ENCODE assay signal across 19 cellular contexts in the genomic region with DNA sequence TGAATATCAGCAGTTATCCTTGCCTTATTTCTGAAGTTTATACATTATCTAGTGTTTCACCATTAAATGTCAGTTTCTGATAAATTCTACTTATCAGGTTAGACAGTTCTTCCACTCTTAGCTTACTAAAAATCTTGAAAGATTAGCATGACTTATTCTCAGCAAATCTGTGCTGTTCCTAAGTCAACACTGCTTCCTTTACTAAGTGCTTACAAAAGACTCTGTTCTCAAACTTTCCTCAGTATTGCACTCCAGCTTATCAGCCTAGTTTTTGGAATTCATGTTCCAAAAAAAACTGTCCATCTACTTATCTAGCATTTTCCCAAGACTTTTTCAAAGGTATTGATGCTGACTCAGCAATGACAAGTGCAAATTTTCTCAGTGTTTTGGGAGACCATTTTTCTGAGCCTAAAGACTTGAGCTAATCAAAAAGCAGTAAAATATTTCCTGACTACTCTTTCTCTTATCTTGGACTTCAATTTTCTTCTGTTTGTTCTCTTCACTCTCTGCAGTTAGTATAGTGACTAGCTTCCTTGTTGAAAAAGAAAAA.
DNase-seq lines count a peak whose midpoint lies in the region; ATAC-seq, FAIRE-seq and TF ChIP-seq lines count a peak whose summit lies in the region.
"Had no signal": no experiment of that assay in that cellular context is flagged by ENCODE, and none has a peak within 500 bp of the region (broad histone marks: within the 10 kb centered on the region; RNA-seq: fewer than 3 reads in every experiment).

No MANE protein-coding gene starts in this region.

- SMC1A ChIA-PET in GM12878 (lab: Charles Lee; ENCODE audit: uncharacterized antibody, unreplicated experiment) = no interaction called here

- TF ChIP-seq EP300 in HepG2 (IDR thresholded peaks at IDR 0.05; ENCODE audit: low read depth in 2 of 2, low read length in 2 of 2) (no peak), HepG2 (CRISPR knock-in tag; IDR thresholded peaks at IDR 0.05; ENCODE audit: borderline replicate concordance) (no peak), GM12878 (IDR thresholded peaks at IDR 0.05; ENCODE audit: borderline replicate concordance in 1 of 2, control insufficient read depth in 1 of 2, low read depth in 2 of 2, low read length in 2 of 2) (no peak)

- ATAC-seq in HepG2 (no peak), right lobe of liver (no peak), GM12878 (no peak), GM21528 (IDR thresholded peaks at IDR 0.05; ENCODE audit: low FRiP score, unreplicated experiment) (no peak)
- ATAC-seq: HCT116 had no signal

- H2AFZ ChIP-seq in HepG2 (ENCODE audit: low read length) (no peak overlapping the region), GM12878 (ENCODE audit: control insufficient read depth, low read depth, low read length) (no peak overlapping the region)
- H2AFZ ChIP-seq: GM23248 had no signal

- no peak overlapping the region for H3K4me2 ChIP-seq in HepG2 (ENCODE audit: low read depth, low read length)
- no peak overlapping the region for H3K4me2 ChIP-seq in GM12878 (ENCODE audit: control insufficient read depth, insufficient read depth)

- CTCF ChIA-PET in HepG2 (lab: Yijun Ruan, JAX; ENCODE audit: low intra/inter-chr PET ratio, low total read pairs) = no interaction called here
- CTCF ChIA-PET in GM12878 (lab: Yijun Ruan, JAX) = interaction anchor here (1.2 kb wide), 1 partner anchor 17 kb away, joined by 3 read pairs; no protein-coding TSS in a partner anchor

- H3K27ac ChIP-seq in HepG2 (ENCODE audit: extremely low read length, insufficient read depth, low read length) (no peak overlapping the region), right lobe of liver (no peak overlapping the region), GM12878 (ENCODE audit: control insufficient read depth, insufficient read depth) (no peak overlapping the region)
- H3K27ac ChIP-seq: GM23248 had no signal

- DNase-seq in HepG2 (ENCODE audit: low spot score) (no peak), right lobe of liver (no peak), GM12878 (ENCODE audit: low read depth, low spot score) (no peak), fibroblast of the aortic adventitia (ENCODE audit: low read depth) (peak; percentile 16), NCI-H1092 treated with DMSO at 0.1 percent for 48 hours (lab: John Stamatoyannopoulos, UW) (no peak), NCI-H526 treated with DMSO at 0.1 percent for 48 hours (lab: John Stamatoyannopoulos, UW) (no peak)
- DNase-seq: 8988T; C1 segment of cervical spinal cord; Calu3; CD4-positive, alpha-beta memory T cell; COR-L47; DMS53; DMS79 treated with DMSO at 0.1 percent for 48 hours; GF-D8; GM23248; H9 had no signal

- FAIRE-seq in HepG2 (lab: Jason Lieb, UNC) (no peak), GM12878 (lab: Jason Lieb, UNC) (peak; percentile 56)
- FAIRE-seq: GM12892 had no signal

- intact Hi-C loops in HepG2 (cut with micrococcal nuclease; ENCODE audit: unreplicated experiment) = no loop called here
- intact Hi-C loops in right lobe of liver (cut with DNase I) = no loop called here
- intact Hi-C loops in GM12878 (cut with micrococcal nuclease; ENCODE audit: unreplicated experiment) = no loop called here

- no peaks in the 10 kb centered on the region for H3K4me1 ChIP-seq in HepG2 (ENCODE audit: insufficient read depth, low read length)
- no peaks in the 10 kb centered on the region for H3K4me1 ChIP-seq in right lobe of liver
- no peaks in the 10 kb centered on the region for H3K4me1 ChIP-seq in GM12878 (ENCODE audit: control insufficient read depth, insufficient read depth, low read length)

- H3K36me3 ChIP-seq in HepG2 (replicated peaks in 1 of 2; ENCODE audit: control insufficient read depth in 1 of 2, insufficient read depth in 2 of 2, low read length in 2 of 2) (no peaks in the 10 kb centered on the region), right lobe of liver (no peaks in the 10 kb centered on the region), GM12878 (ENCODE audit: control insufficient read depth in 2 of 2, insufficient read depth in 2 of 2, low read length in 1 of 2) (no peaks in the 10 kb centered on the region)

- POLR2A ChIA-PET in HepG2 (lab: Yijun Ruan, JAX) (no interaction called here), GM12878 (lab: Charles Lee) (no interaction called here)

- no peaks in the 10 kb centered on the region for H4K20me1 ChIP-seq in HepG2 (ENCODE audit: insufficient read depth, low read length)
- no peaks in the 10 kb centered on the region for H4K20me1 ChIP-seq in GM12878 (ENCODE audit: control insufficient read depth, insufficient read depth)

- no peaks in the 10 kb centered on the region for H3K27me3 ChIP-seq in HepG2 (ENCODE audit: control insufficient read depth in 1 of 2, insufficient read depth in 2 of 2, low read length in 2 of 2)
- no peaks in the 10 kb centered on the region for H3K27me3 ChIP-seq in right lobe of liver
- peaks cover 0 to 3% of the 10 kb centered on the region in 2 experiments; a peak in 2 of 4 replicates for H3K27me3 ChIP-seq in GM12878 (replicated peaks in 1 of 2; ENCODE audit: control insufficient read depth in 2 of 2, insufficient read depth in 2 of 2, low read length in 1 of 2)

- H3K79me2 ChIP-seq in HepG2 (ENCODE audit: insufficient read depth, low read length) = no peaks in the 10 kb centered on the region
- no peaks in the 10 kb centered on the region for H3K79me2 ChIP-seq in GM12878 (ENCODE audit: control insufficient read depth, insufficient read depth, low read length)

- RAD21 ChIA-PET in GM12878 (lab: Charles Lee; ENCODE audit: unreplicated experiment) = no interaction called here

- H3K4me3 ChIP-seq in HepG2 (replicated peaks in 1 of 3; ENCODE audit: insufficient read depth in 1 of 3, low read depth in 2 of 3, low read length in 3 of 3) = no peak overlapping the region
- H3K4me3 ChIP-seq in right lobe of liver = no peak overlapping the region
- no peak overlapping the region for H3K4me3 ChIP-seq in GM12878
- no peak overlapping the region for H3K4me3 ChIP-seq in fibroblast of the aortic adventitia (ENCODE audit: low read depth, low read length)
- H3K4me3 ChIP-seq: GM23248 had no signal

- TF ChIP-seq POLR2A in HepG2 (IDR thresholded peaks at IDR 0.05; ENCODE audit: insufficient read depth in 1 of 2, low read depth in 2 of 2, low read length in 2 of 2) (no peak), right lobe of liver (IDR thresholded peaks at IDR 0.05) (no peak), GM12878 (IDR thresholded peaks at IDR 0.05; ENCODE audit: low read depth, low read length) (no peak)

- H3K9me3 ChIP-seq in HepG2 (ENCODE audit: low read length) (no peaks in the 10 kb centered on the region), right lobe of liver (no peaks in the 10 kb centered on the region), GM12878 (replicated peaks; ENCODE audit: control insufficient read depth, insufficient read depth, low read length) (no peaks in the 10 kb centered on the region)

- H3K9ac ChIP-seq in HepG2 (ENCODE audit: insufficient read depth, low read depth, low read length) = no peak overlapping the region
- H3K9ac ChIP-seq in GM12878 (ENCODE audit: control insufficient read depth, insufficient read depth, low read length) = no peak overlapping the region
- H3K9ac ChIP-seq: GM23248 had no signal

- in situ Hi-C loops in HepG2 (cut with HindIII; ENCODE audit: extremely low pct_ligation_motif_present, low pct_unique_long_range_greater_than_20kb) (no loop called here), GM12878 (cut with MboI) (no loop called here)

- TF ChIP-seq RAD21 in HepG2 (CRISPR knock-in tag; IDR thresholded peaks at IDR 0.05) (no peak), GM12878 (IDR thresholded peaks at IDR 0.05; ENCODE audit: insufficient read depth, low read depth, low read length) (no peak)

- TF ChIP-seq CTCF in HepG2 (CRISPR knock-in tag; IDR thresholded peaks at IDR 0.05) (no peak), right lobe of liver (IDR thresholded peaks at IDR 0.05) (no peak), GM12878 (IDR thresholded peaks at IDR 0.05 in 2 of 3, conservative IDR thresholded peaks at IDR 0.05 in 1 of 3; ENCODE audit: control insufficient read depth in 2 of 3, extremely low read depth in 1 of 3, insufficient read depth in 1 of 3, low read depth in 3 of 3, low read length in 3 of 3) (no peak), fibroblast of the aortic adventitia (IDR thresholded peaks at IDR 0.05; ENCODE audit: insufficient read depth, low read length) (no peak)

- no TSS peak for BruUV-seq in HepG2 (replicated peaks; lab: Mats Ljungman, UMichigan)
- BruUV-seq in GM12878 (replicated peaks; lab: Mats Ljungman, UMichigan) = no TSS peak

TF ChIP-seq in HepG2, 621 proteins besides CTCF, POLR2A, EP300 and RAD21:
- TF ChIP-seq ZBTB7B (CRISPR knock-in tag; IDR thresholded peaks at IDR 0.05) (no peak), ZMYM3 (CRISPR knock-in tag; IDR thresholded peaks at IDR 0.05) (no peak), BHLHE40 (IDR thresholded peaks at IDR 0.05; ENCODE audit: low read length) (no peak), MAFF (IDR thresholded peaks at IDR 0.05; ENCODE audit: low read depth, low read length) (peak; percentile 97), MAFK (conservative IDR thresholded peaks at IDR 0.05 in 1 of 2, IDR thresholded peaks at IDR 0.05 in 1 of 2; ENCODE audit: low read length in 2 of 2) (peak; percentile 97 to 98)

TF ChIP-seq in GM12878, 131 proteins besides CTCF, POLR2A, EP300 and RAD21 (continues in another document):
- TF ChIP-seq, protein P1, sequence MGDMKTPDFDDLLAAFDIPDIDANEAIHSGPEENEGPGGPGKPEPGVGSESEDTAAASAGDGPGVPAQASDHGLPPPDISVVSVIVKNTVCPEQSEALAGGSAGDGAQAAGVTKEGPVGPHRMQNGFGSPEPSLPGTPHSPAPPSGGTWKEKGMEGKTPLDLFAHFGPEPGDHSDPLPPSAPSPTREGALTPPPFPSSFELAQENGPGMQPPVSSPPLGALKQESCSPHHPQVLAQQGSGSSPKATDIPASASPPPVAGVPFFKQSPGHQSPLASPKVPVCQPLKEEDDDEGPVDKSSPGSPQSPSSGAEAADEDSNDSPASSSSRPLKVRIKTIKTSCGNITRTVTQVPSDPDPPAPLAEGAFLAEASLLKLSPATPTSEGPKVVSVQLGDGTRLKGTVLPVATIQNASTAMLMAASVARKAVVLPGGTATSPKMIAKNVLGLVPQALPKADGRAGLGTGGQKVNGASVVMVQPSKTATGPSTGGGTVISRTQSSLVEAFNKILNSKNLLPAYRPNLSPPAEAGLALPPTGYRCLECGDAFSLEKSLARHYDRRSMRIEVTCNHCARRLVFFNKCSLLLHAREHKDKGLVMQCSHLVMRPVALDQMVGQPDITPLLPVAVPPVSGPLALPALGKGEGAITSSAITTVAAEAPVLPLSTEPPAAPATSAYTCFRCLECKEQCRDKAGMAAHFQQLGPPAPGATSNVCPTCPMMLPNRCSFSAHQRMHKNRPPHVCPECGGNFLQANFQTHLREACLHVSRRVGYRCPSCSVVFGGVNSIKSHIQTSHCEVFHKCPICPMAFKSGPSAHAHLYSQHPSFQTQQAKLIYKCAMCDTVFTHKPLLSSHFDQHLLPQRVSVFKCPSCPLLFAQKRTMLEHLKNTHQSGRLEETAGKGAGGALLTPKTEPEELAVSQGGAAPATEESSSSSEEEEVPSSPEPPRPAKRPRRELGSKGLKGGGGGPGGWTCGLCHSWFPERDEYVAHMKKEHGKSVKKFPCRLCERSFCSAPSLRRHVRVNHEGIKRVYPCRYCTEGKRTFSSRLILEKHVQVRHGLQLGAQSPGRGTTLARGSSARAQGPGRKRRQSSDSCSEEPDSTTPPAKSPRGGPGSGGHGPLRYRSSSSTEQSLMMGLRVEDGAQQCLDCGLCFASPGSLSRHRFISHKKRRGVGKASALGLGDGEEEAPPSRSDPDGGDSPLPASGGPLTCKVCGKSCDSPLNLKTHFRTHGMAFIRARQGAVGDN (IDR thresholded peaks at IDR 0.05) = no peak
- TF ChIP-seq SMARCA5 (IDR thresholded peaks at IDR 0.05) = no peak
